Comparison of ENCODE assay signal across 20 cellular contexts in the genomic region with DNA sequence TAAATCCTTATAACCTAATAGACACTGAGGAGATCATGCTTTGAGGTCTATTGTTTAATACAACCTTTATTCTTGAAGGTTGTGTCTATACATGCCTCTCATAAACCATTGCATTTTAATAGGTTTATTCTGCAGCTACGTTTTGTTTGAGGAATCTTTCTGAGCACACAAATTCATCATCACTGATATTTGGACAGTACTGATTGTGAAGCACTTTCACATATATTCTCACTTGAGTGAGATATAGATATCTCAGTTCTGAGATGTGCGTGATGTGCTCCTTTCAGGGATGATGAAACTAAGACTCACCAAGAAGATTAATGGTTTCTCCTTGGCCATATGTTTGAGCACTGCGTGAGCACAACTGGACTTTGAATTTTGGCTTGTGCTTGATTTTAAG.
"Had no signal": no experiment of that assay in that cellular context is flagged by ENCODE, and none has a peak within 500 bp of the region (broad histone marks: within the 10 kb centered on the region; RNA-seq: fewer than 3 reads in every experiment).

No MANE protein-coding gene starts in this region.

- H3K4me3 Mint-ChIP-seq: activated CD4-positive, alpha-beta memory T cell treated with anti-CD3 and anti-CD28 coated beads for 36 hours; activated naive CD8-positive, alpha-beta T cell treated with anti-CD3 and anti-CD28 coated beads, Interleukin-2, amount 10 ng/mL, durations not matched to agents 7 days and 5 days; endodermal cell; natural killer cell treated with Interleukin-12 subunit alpha and Interleukin-12 subunit beta and Interleukin-15 and Interleukin-18, amount 100 ng/mL, for 72 hours; stimulated activated naive B cell treated with anti-CD40 and anti-IgM and Interleukin-4, amounts not matched to agents 10 μg/mL and 1 μg/mL and 100 μg/mL, for 72 hours had no signal

- H3K4me3 ChIP-seq: ovary, prostate gland, transverse colon, uterus had no signal

- ATAC-seq: natural killer cell treated with Interleukin-12 subunit alpha and Interleukin-12 subunit beta and Interleukin-15 and Interleukin-18, amount 100 ng/mL, for 72 hours; stimulated activated naive B cell treated with anti-CD40 and anti-IgM and Interleukin-4, amounts not matched to agents 10 μg/mL and 1 μg/mL and 100 μg/mL, for 72 hours had no signal

- H3K36me3 ChIP-seq: ovary, prostate gland, uterus had no signal

- H3K4me1 ChIP-seq: uterus had no signal

- H3K27ac ChIP-seq: ovary, prostate gland, transverse colon, uterus had no signal

- DNase-seq: activated CD4-positive, alpha-beta memory T cell treated with anti-CD3 and anti-CD28 coated beads for 36 hours; activated CD4-positive, alpha-beta T cell treated with anti-CD3 and anti-CD28 coated beads for 4 hours; activated CD4-positive, CD25-positive, alpha-beta regulatory T cell; activated naive CD4-positive, alpha-beta T cell treated with Interleukin-2 at 50 U/mL for 16 hours; activated naive CD8-positive, alpha-beta T cell treated with anti-CD3 and anti-CD28 coated beads, Interleukin-2, amount 10 ng/mL, durations not matched to agents 7 days and 5 days; activated T-cell treated with anti-CD3 and anti-CD28 coated beads, Interleukin-2, amount 50 U/mL, for 48 hours; amygdala; cerebellar nuclear complex; cortex of kidney; endodermal cell; hypothalamus; ovary; stimulated activated CD4-positive, alpha-beta T cell treated with anti-CD3 and anti-CD28 coated beads, Interleukin-2, amount 100 ng/mL, for 48 hours; stimulated activated CD8-positive, alpha-beta memory T cell treated with anti-CD3 and anti-CD28 coated beads, Interleukin-4, amount 100 ng/mL, for 48 hours; stimulated activated naive B cell treated with anti-CD40 and anti-IgM and Interleukin-4, amounts not matched to agents 10 μg/mL and 1 μg/mL and 100 μg/mL, for 72 hours; transverse colon; uterus had no signal

- H3K4me1 Mint-ChIP-seq: activated naive CD8-positive, alpha-beta T cell treated with anti-CD3 and anti-CD28 coated beads, Interleukin-2, amount 10 ng/mL, durations not matched to agents 7 days and 5 days; endodermal cell had no signal

- H3K9me3 Mint-ChIP-seq: activated CD4-positive, alpha-beta memory T cell treated with anti-CD3 and anti-CD28 coated beads for 36 hours; endodermal cell; stimulated activated naive B cell treated with anti-CD40 and anti-IgM and Interleukin-4, amounts not matched to agents 10 μg/mL and 1 μg/mL and 100 μg/mL, for 72 hours had no signal

- H3K9me3 ChIP-seq: ovary, prostate gland, transverse colon, uterus had no signal

- H3K27ac Mint-ChIP-seq: activated CD4-positive, alpha-beta memory T cell treated with anti-CD3 and anti-CD28 coated beads for 36 hours; activated naive CD8-positive, alpha-beta T cell treated with anti-CD3 and anti-CD28 coated beads, Interleukin-2, amount 10 ng/mL, durations not matched to agents 7 days and 5 days; endodermal cell; natural killer cell treated with Interleukin-12 subunit alpha and Interleukin-12 subunit beta and Interleukin-15 and Interleukin-18, amount 100 ng/mL, for 72 hours; stimulated activated naive B cell treated with anti-CD40 and anti-IgM and Interleukin-4, amounts not matched to agents 10 μg/mL and 1 μg/mL and 100 μg/mL, for 72 hours had no signal

- H3K27me3 ChIP-seq: ovary, transverse colon, uterus had no signal

- FAIRE-seq: frontal cortex had no signal

- H3K27me3 Mint-ChIP-seq: activated CD4-positive, alpha-beta memory T cell treated with anti-CD3 and anti-CD28 coated beads for 36 hours; activated naive CD8-positive, alpha-beta T cell treated with anti-CD3 and anti-CD28 coated beads, Interleukin-2, amount 10 ng/mL, durations not matched to agents 7 days and 5 days; natural killer cell treated with Interleukin-12 subunit alpha and Interleukin-12 subunit beta and Interleukin-15 and Interleukin-18, amount 100 ng/mL, for 72 hours; stimulated activated naive B cell treated with anti-CD40 and anti-IgM and Interleukin-4, amounts not matched to agents 10 μg/mL and 1 μg/mL and 100 μg/mL, for 72 hours had no signal
